Comparison of ENCODE assay signal across 1 cellular context in the genomic region with DNA sequence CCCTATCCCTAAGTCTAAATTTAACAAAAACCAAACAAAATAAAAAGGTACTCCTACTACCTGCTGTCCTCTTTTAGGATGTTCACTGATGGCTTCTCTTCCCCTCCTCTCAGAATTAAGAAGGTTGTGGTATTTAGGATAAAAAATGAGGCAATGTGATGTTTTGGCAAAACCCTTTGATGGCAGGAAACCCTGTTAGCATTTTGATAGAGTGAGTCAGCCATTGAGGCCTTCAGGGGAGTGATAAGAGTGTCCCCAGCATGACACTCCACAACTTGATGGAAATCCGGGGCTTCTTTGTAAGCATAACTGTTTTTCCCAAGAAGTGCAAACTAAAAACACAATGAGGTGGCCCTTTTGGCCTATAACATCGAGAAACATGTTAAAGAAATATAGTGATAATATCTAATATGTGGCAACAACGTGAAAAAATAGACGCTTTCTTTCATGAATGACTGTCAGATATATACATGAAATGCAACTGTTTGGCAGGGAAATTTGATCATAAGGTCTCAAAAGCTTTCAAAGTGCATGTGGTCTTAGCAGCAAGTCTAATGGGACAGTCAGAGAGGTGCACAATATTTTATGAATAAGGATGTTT.
TF ChIP-seq lines count a peak whose summit lies in the region.

No MANE protein-coding gene starts in this region.

TF ChIP-seq in K562, 482 proteins besides CTCF, POLR2A, EP300 and RAD21 (continued from another document and continues in another):
- TF ChIP-seq AFF1 (IDR thresholded peaks at IDR 0.05; ENCODE audit: low read depth in 1 of 2, partially characterized antibody in 2 of 2) (peak in 1 of 2 experiments; percentile 20), POLR3G (IDR thresholded peaks at IDR 0.05; ENCODE audit: extremely low read depth, insufficient read length, insufficient replicate concordance) (no peak), TRIM24 (IDR thresholded peaks at IDR 0.05) (peak; percentile 82 to 85), BRD9 (IDR thresholded peaks at IDR 0.05; ENCODE audit: low read depth, partially characterized antibody) (peak; percentile 77), LEF1 (IDR thresholded peaks at IDR 0.05) (peak; percentile 99), GABPB2 (CRISPR knock-in tag; conservative IDR thresholded peaks at IDR 0.05) (no peak), SMARCA4 (IDR thresholded peaks at IDR 0.05) (peak; percentile 95), ILK (tag; IDR thresholded peaks at IDR 0.05; ENCODE audit: borderline replicate concordance, low read depth) (no peak), MAZ (CRISPR knock-in tag; conservative IDR thresholded peaks at IDR 0.05 in 1 of 2, IDR thresholded peaks at IDR 0.05 in 1 of 2) (0 out of 4 replicates have a peak, but pooled peaks of 1 of the 2 experiments have one; percentile 31), TBL1XR1 (IDR thresholded peaks at IDR 0.05; ENCODE audit: low read length in 2 of 2) (peak in 1 of 2 experiments; percentile 74; a peak in 1 of 4 replicates), NCOA2 (IDR thresholded peaks at IDR 0.05; ENCODE audit: partially characterized antibody in 2 of 2) (peak; percentile 51 to 67), NFIC (IDR thresholded peaks at IDR 0.05) (peak; percentile 69), YY1 (IDR thresholded peaks at IDR 0.05; ENCODE audit: borderline replicate concordance in 1 of 3, control insufficient read depth in 1 of 3, extremely low read depth in 1 of 3, insufficient read depth in 3 of 3, insufficient read length in 1 of 3, insufficient replicate concordance in 2 of 3, low read depth in 1 of 3, low read length in 2 of 3) (peak in 2 of 3 experiments; percentile 27 to 81), NFE2 (IDR thresholded peaks at IDR 0.05; ENCODE audit: low read depth) (peak; percentile 78), PML (IDR thresholded peaks at IDR 0.05; ENCODE audit: low read length) (peak; percentile 77), ESRRA (IDR thresholded peaks at IDR 0.05; ENCODE audit: borderline replicate concordance, low read depth) (no peak), MYNN (IDR thresholded peaks at IDR 0.05) (0 out of 2 replicates have a peak, but pooled peaks have one; percentile 41), MYNN (CRISPR knock-in tag; IDR thresholded peaks at IDR 0.05) (no peak), ZNF184 (CRISPR knock-in tag; IDR thresholded peaks at IDR 0.05) (no peak), POLR3A (IDR thresholded peaks at IDR 0.05; ENCODE audit: borderline replicate concordance, extremely low read depth, insufficient read depth, insufficient read length) (no peak), SREBF1 (IDR thresholded peaks at IDR 0.05; ENCODE audit: borderline replicate concordance, low read depth, low read length) (no peak), HDAC3 (IDR thresholded peaks at IDR 0.05; ENCODE audit: borderline replicate concordance, partially characterized antibody) (peak; percentile 57), TAF7 (tag; IDR thresholded peaks at IDR 0.05) (no peak), STAT5A (IDR thresholded peaks at IDR 0.05; ENCODE audit: borderline replicate concordance, low read length) (peak; percentile 79), DMBX1 (CRISPR knock-in tag; IDR thresholded peaks at IDR 0.05; ENCODE audit: borderline replicate concordance) (peak; percentile 48; the same call in 1 of the 2 replicates), MBD2 (IDR thresholded peaks at IDR 0.05; ENCODE audit: borderline replicate concordance, low read depth) (peak; percentile 69; the same call in 1 of the 2 replicates), ZNF318 (IDR thresholded peaks at IDR 0.05; ENCODE audit: borderline replicate concordance in 1 of 2, low read depth in 1 of 2) (no peak), ZNF165 (CRISPR knock-in tag; IDR thresholded peaks at IDR 0.05; ENCODE audit: borderline replicate concordance) (no peak), ZBTB2 (IDR thresholded peaks at IDR 0.05) (peak; percentile 68; the same call in 1 of the 2 replicates), LCOR (CRISPR knock-in tag; IDR thresholded peaks at IDR 0.05) (peak; percentile 84; the same call in 1 of the 2 replicates), HDAC2 (IDR thresholded peaks at IDR 0.05) (peak; percentile 64; the same call in 1 of the 2 replicates), TCF7 (IDR thresholded peaks at IDR 0.05; ENCODE audit: borderline replicate concordance) (peak; percentile 98), JUN (IDR thresholded peaks at IDR 0.05; ENCODE audit: borderline replicate concordance, low read depth, low read length) (peak; percentile 89; the same call in 1 of the 2 replicates), JUN (CRISPR knock-in tag; IDR thresholded peaks at IDR 0.05; ENCODE audit: borderline replicate concordance) (no peak)
- TF ChIP-seq, protein P1, sequence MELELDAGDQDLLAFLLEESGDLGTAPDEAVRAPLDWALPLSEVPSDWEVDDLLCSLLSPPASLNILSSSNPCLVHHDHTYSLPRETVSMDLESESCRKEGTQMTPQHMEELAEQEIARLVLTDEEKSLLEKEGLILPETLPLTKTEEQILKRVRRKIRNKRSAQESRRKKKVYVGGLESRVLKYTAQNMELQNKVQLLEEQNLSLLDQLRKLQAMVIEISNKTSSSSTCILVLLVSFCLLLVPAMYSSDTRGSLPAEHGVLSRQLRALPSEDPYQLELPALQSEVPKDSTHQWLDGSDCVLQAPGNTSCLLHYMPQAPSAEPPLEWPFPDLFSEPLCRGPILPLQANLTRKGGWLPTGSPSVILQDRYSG (tag; conservative IDR thresholded peaks at IDR 0.05; ENCODE audit: low read depth): 0 out of 2 replicates have a peak, but pooled peaks have one; percentile 30
- TF ChIP-seq, protein P2, sequence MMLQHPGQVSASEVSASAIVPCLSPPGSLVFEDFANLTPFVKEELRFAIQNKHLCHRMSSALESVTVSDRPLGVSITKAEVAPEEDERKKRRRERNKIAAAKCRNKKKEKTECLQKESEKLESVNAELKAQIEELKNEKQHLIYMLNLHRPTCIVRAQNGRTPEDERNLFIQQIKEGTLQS (IDR thresholded peaks at IDR 0.05): peak; percentile 92
- TF ChIP-seq, protein P2 (CRISPR knock-in tag; conservative IDR thresholded peaks at IDR 0.05): peak; percentile 83; the same call in 1 of the 2 replicates
- TF ChIP-seq, protein P3, sequence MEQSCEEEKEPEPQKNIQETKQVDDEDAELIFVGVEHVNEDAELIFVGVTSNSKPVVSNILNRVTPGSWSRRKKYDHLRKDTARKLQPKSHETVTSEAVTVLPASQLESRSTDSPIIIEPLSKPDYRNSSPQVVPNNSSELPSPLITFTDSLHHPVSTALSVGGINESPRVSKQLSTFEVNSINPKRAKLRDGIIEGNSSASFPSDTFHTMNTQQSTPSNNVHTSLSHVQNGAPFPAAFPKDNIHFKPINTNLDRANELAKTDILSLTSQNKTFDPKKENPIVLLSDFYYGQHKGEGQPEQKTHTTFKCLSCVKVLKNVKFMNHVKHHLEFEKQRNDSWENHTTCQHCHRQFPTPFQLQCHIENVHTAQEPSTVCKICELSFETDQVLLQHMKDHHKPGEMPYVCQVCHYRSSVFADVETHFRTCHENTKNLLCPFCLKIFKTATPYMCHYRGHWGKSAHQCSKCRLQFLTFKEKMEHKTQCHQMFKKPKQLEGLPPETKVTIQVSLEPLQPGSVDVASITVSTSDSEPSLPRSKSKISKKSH (CRISPR knock-in tag; IDR thresholded peaks at IDR 0.05): no peak
- TF ChIP-seq, protein P4, sequence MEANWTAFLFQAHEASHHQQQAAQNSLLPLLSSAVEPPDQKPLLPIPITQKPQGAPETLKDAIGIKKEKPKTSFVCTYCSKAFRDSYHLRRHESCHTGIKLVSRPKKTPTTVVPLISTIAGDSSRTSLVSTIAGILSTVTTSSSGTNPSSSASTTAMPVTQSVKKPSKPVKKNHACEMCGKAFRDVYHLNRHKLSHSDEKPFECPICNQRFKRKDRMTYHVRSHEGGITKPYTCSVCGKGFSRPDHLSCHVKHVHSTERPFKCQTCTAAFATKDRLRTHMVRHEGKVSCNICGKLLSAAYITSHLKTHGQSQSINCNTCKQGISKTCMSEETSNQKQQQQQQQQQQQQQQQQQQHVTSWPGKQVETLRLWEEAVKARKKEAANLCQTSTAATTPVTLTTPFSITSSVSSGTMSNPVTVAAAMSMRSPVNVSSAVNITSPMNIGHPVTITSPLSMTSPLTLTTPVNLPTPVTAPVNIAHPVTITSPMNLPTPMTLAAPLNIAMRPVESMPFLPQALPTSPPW (CRISPR knock-in tag; IDR thresholded peaks at IDR 0.05): peak; percentile 36; the same call in 1 of the 2 replicates
